In genomic region chr2:50143822-50144575, GRCh38 we compare ENCODE assay signal across 8 cellular contexts.
DNase-seq lines count a peak whose midpoint lies in the region; ATAC-seq and TF ChIP-seq lines count a peak whose summit lies in the region.

No MANE protein-coding gene starts in this region.

- CTCF ChIA-PET in activated CD8-positive, alpha-beta memory T cell treated with anti-CD3 and anti-CD28 coated beads, Interleukin-2, amount 10 ng/mL, durations not matched to agents 7 days and 5 days (lab: Charles Lee): interaction anchor here (0.8 kb wide), 1 partner anchor 456 kb away, joined by 3 read pairs; no protein-coding TSS in a partner anchor

- H3K36me3 ChIP-seq in HUES48 (ENCODE audit: control insufficient read depth, insufficient read depth, low read length) (no peaks in the 10 kb centered on the region), brain microvascular endothelial cell (replicated peaks) (no peaks in the 10 kb centered on the region)

- no peaks in the 10 kb centered on the region for H3K9me3 Mint-ChIP-seq in activated CD8-positive, alpha-beta memory T cell treated with anti-CD3 and anti-CD28 coated beads, Interleukin-2, amount 10 ng/mL, durations not matched to agents 7 days and 5 days (ENCODE audit: low read depth)

- H3K9ac ChIP-seq in HUES48 (ENCODE audit: low read depth, low read length): 0 out of 2 replicates have a peak overlapping the region, but pooled peaks have one; percentile 1

- no peaks in the 10 kb centered on the region for H3K4me1 Mint-ChIP-seq in activated CD8-positive, alpha-beta memory T cell treated with anti-CD3 and anti-CD28 coated beads, Interleukin-2, amount 10 ng/mL, durations not matched to agents 7 days and 5 days

- no peak overlapping the region for H3K27ac Mint-ChIP-seq in activated CD8-positive, alpha-beta memory T cell treated with anti-CD3 and anti-CD28 coated beads, Interleukin-2, amount 10 ng/mL, durations not matched to agents 7 days and 5 days

- H3K9me3 ChIP-seq in HUES48 (ENCODE audit: control insufficient read depth, insufficient read depth, low read length): no peaks in the 10 kb centered on the region

- peak overlapping the region; percentile 57 for H3K4me3 Mint-ChIP-seq in activated CD8-positive, alpha-beta memory T cell treated with anti-CD3 and anti-CD28 coated beads, Interleukin-2, amount 10 ng/mL, durations not matched to agents 7 days and 5 days

- H3K4me3 ChIP-seq in HUES48 (ENCODE audit: low read depth, low read length): no peak overlapping the region
- peak overlapping the region; percentile 12 for H3K4me3 ChIP-seq in brain microvascular endothelial cell (ENCODE audit: low read depth, low read length)

- peaks cover 16% of the 10 kb centered on the region for H3K4me1 ChIP-seq in HUES48 (ENCODE audit: control insufficient read depth, insufficient read depth, low read length)

- no peak overlapping the region for H3K27ac ChIP-seq in HUES48 (ENCODE audit: low read depth, low read length)
- no peak overlapping the region for H3K27ac ChIP-seq in brain microvascular endothelial cell

- H3K27me3 ChIP-seq in HUES48 (ENCODE audit: control insufficient read depth, insufficient read depth, low read length) (no peaks in the 10 kb centered on the region), brain microvascular endothelial cell (replicated peaks) (no peaks in the 10 kb centered on the region)

- in situ Hi-C loops in brain microvascular endothelial cell (cut with HindIII; ENCODE audit: low pct_ligation_motif_present, low sequenced_read_pairs): no loop called here

- no peaks in the 10 kb centered on the region for H3K36me3 Mint-ChIP-seq in activated CD8-positive, alpha-beta memory T cell treated with anti-CD3 and anti-CD28 coated beads, Interleukin-2, amount 10 ng/mL, durations not matched to agents 7 days and 5 days

- no peak for DNase-seq in activated CD8-positive, alpha-beta memory T cell treated with anti-CD3 and anti-CD28 coated beads, Interleukin-2, amount 10 ng/mL, durations not matched to agents 7 days and 5 days
- DNase-seq in activated CD8-positive, alpha-beta memory T cell treated with anti-CD3 and anti-CD28 coated beads for 24 hours: no peak
- peak; percentile 13 for DNase-seq in NOMO-1 treated with dmso at 0.1 percent for 144 hours (lab: John Stamatoyannopoulos, UW; ENCODE audit: unreplicated experiment)
- peak; percentile 2 for DNase-seq in brain microvascular endothelial cell
- DNase-seq in kidney glomerular epithelial cell (lab: John Stamatoyannopoulos, UW): peak; percentile 84
- peak; percentile 87 for DNase-seq in superior temporal gyrus (ENCODE audit: extremely low spot score)

- ATAC-seq in activated CD8-positive, alpha-beta memory T cell treated with anti-CD3 and anti-CD28 coated beads, Interleukin-2, amount 10 ng/mL, durations not matched to agents 7 days and 5 days: peak; percentile 66
- peak; percentile 99 for ATAC-seq in GM21737 (IDR thresholded peaks at IDR 0.05; ENCODE audit: unreplicated experiment)

- TF ChIP-seq CTCF in brain microvascular endothelial cell (IDR thresholded peaks at IDR 0.05; ENCODE audit: low read depth, low read length, missing control alignments): peak; percentile 50

- no peaks in the 10 kb centered on the region for H3K27me3 Mint-ChIP-seq in activated CD8-positive, alpha-beta memory T cell treated with anti-CD3 and anti-CD28 coated beads, Interleukin-2, amount 10 ng/mL, durations not matched to agents 7 days and 5 days

Comparison
In these comparisons a context has a peak if more than half of its experiments do, and no peak if none do; other contexts are left out.
1. DNase-seq: peak in NOMO-1 treated with dmso at 0.1 percent for 144 hours (single experiment), brain microvascular endothelial cell (single experiment), kidney glomerular epithelial cell (single experiment) and superior temporal gyrus (single experiment); none in activated CD8-positive, alpha-beta memory T cell treated with anti-CD3 and anti-CD28 coated beads, Interleukin-2, amount 10 ng/mL, durations not matched to agents 7 days and 5 days (single experiment) and activated CD8-positive, alpha-beta memory T cell treated with anti-CD3 and anti-CD28 coated beads for 24 hours (single experiment).